ENCODE assay signal across 14 cellular contexts in the genomic region with DNA sequence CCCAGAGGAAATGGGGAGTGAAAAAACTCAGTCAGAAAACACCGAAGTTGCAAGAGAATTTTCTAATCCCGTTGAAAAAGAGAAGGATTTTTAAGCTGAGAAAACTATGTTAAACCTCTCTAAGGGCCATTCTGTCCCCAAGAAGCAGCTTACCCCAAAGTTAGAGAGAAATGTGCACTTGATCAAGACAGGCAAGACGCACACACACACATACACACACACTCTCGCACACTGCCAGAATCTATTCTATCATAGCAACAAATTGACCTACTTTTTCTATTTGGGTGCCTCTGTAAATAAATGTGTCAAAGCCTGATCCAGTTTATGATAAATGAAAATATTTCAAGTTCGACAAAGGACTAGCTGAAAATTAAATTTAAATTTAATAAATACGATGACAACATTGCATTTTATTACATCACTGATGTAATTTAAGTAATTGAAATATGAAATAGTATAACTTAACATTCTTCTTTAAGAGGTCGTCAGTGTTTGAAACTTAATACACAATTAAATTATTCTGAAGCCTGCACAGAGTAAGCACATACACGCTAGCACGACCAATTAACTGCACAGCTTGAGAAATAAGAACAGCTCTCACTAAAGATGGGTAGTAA. TPM values are rescaled to one million over a fixed set of nuclear protein-coding genes. Genes with fewer than 3 reads are reported as not detected.
DNase-seq lines count a peak whose midpoint lies in the region; ATAC-seq lines count a peak whose summit lies in the region.
"Had no signal": no experiment of that assay in that cellular context is flagged by ENCODE, and none has a peak within 500 bp of the region (broad histone marks: within the 10 kb centered on the region; RNA-seq: fewer than 3 reads in every experiment).

No MANE protein-coding gene starts in this region.

- in situ Hi-C loops in GM23248 (cut with MboI): no loop called here

- 41 to 43% methylated on average over 9 of the region's 9 CpGs for WGBS in GM23248 (ENCODE audit: low coverage in 1 of 2, low lambda C conversion rate in 2 of 2, missing lambda C conversion rate in 2 of 2), 2 experiments

- peaks cover 53% of the 10 kb centered on the region for H3K4me1 ChIP-seq in GM23248 (ENCODE audit: insufficient read depth)

- peaks cover 50% of the 10 kb centered on the region for H3F3A ChIP-seq in GM23248 (ENCODE audit: insufficient read depth)

- DNase-seq in GM23248 (peak; percentile 20), NCI-H69 (lab: John Stamatoyannopoulos, UW) (peak; percentile 29), fibroblast of peridontal ligament (ENCODE audit: extremely low read depth) (peak; percentile 42), retina (peak; percentile 83), dedifferentiated amniotic fluid mesenchymal stem cell (ENCODE audit: extremely low spot score) (no peak)
- DNase-seq: caudate nucleus; CD8-positive, alpha-beta memory T cell; GDM1; left cardiac atrium; MG63; NCI-H2081; transverse colon had no signal

- H3K9me3 ChIP-seq in GM23248 (ENCODE audit: low read depth): no peaks in the 10 kb centered on the region
- H3K9me3 ChIP-seq: MG63, transverse colon had no signal

- peak overlapping the region; percentile 95 for H3K4me2 ChIP-seq in GM23248 (ENCODE audit: unreplicated experiment)

- no peaks in the 10 kb centered on the region for H3K27me3 ChIP-seq in GM23248 (replicated peaks; ENCODE audit: insufficient read depth)
- H3K27me3 ChIP-seq: MG63 had no signal

- H3K79me2 ChIP-seq in GM23248 (ENCODE audit: insufficient read depth): peaks cover 98% of the 10 kb centered on the region

- H3K36me3 ChIP-seq in GM23248 (ENCODE audit: low read depth): no peaks in the 10 kb centered on the region
- H3K36me3 ChIP-seq: MG63, transverse colon had no signal

- H4K20me1 ChIP-seq in GM23248 (ENCODE audit: insufficient read depth): no peaks in the 10 kb centered on the region

- ATAC-seq in HG02588 (IDR thresholded peaks at IDR 0.05; ENCODE audit: unreplicated experiment) (no peak), GM19324 (IDR thresholded peaks at IDR 0.05; ENCODE audit: low FRiP score, unreplicated experiment) (no peak)
- ATAC-seq: left cardiac atrium had no signal

- H3K9me2 ChIP-seq in GM23248 (ENCODE audit: insufficient read depth): no peaks in the 10 kb centered on the region

- H3K27ac ChIP-seq in GM23248: peak overlapping the region; percentile 97

- peak overlapping the region; percentile 99 for H3K9ac ChIP-seq in GM23248

- H2AFZ ChIP-seq in GM23248: no peak overlapping the region

- peak overlapping the region; percentile 99; the same call in 1 of the 2 replicates for H3K4me3 ChIP-seq in GM23248
- H3K4me3 ChIP-seq: MG63, transverse colon had no signal

RNA-seq across cellular contexts. Expression of a gene that starts 5.9 kb away (rescaled TPM):
- total RNA-seq in GM23248 (2014; rRNA removed; shearing (Covaris generic)): 10.6 and 11.3 TPM in 2 replicates
- 5.1 and 5.4 TPM in 2 replicates for polyA plus RNA-seq in GM23248 (2016; fragmentation: Nextera tagmentation; extraction: Ambion mirVana)

RNA-seq across cellular contexts. Expression of a gene that starts 56.0 kb away (rescaled TPM):
- 8.7 and 18.3 TPM in 2 replicates for total RNA-seq in GM23248 (2014; rRNA removed; shearing (Covaris generic))
- polyA plus RNA-seq in GM23248 (2016; fragmentation: Nextera tagmentation; extraction: Ambion mirVana): 8.9 and 9.9 TPM in 2 replicates
